19 cellular contexts compared by ENCODE assay signal in the genomic region with DNA sequence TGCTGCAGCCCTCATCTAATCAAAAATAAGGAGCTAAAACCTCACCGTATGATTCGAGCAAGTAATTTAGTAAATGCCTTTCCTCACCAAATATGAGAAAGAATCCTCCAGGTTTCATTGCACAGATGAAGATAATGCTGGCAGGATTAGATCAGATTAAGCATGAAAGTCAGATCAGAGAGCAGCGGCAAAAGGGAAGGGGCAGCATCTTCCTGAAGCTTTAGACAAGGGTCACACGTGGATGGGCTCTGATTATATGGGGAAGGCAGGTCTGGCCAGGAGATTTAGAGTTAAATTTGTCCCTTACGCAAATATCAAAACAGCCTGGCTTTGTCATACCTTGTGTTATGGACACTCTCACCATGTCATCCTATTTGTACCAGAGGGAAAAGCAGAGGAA.
DNase-seq lines count a peak whose midpoint lies in the region; ATAC-seq, FAIRE-seq and TF ChIP-seq lines count a peak whose summit lies in the region.
"Had no signal": no experiment of that assay in that cellular context is flagged by ENCODE, and none has a peak within 500 bp of the region (broad histone marks: within the 10 kb centered on the region; RNA-seq: fewer than 3 reads in every experiment).

No MANE protein-coding gene starts in this region.

- H3K27ac ChIP-seq in HUES64 (ENCODE audit: low read depth, low read length) (0 out of 2 replicates have a peak overlapping the region, but pooled peaks have one; percentile 18), neuronal stem cell (replicated peaks; ENCODE audit: low read length) (no peak overlapping the region), smooth muscle cell (ENCODE audit: low read depth) (no peak overlapping the region)
- H3K27ac ChIP-seq: BLaER1 treated with 17β-estradiol and CSF1 and Interleukin-3, amounts not matched to agents 10 nM and 100 nM; SJCRH30 had no signal

- H3K9me3 ChIP-seq in HUES64 (ENCODE audit: insufficient read depth, low read depth, low read length) (no peaks in the 10 kb centered on the region), neuronal stem cell (replicated peaks in 1 of 2; ENCODE audit: control insufficient read depth in 2 of 2, insufficient read depth in 1 of 2, low read depth in 1 of 2, low read length in 2 of 2) (no peaks in the 10 kb centered on the region), smooth muscle cell (replicated peaks; ENCODE audit: low read depth) (no peaks in the 10 kb centered on the region)
- H3K9me3 ChIP-seq: BLaER1 treated with 17β-estradiol and CSF1 and Interleukin-3, amounts not matched to agents 10 nM and 100 nM; Caco-2; SJCRH30 had no signal

- H3K36me3 ChIP-seq in HUES64 (ENCODE audit: insufficient read depth, low read length) (no peaks in the 10 kb centered on the region), neuronal stem cell (replicated peaks in 1 of 2; ENCODE audit: control insufficient read depth in 2 of 2, insufficient read depth in 2 of 2, low read length in 2 of 2) (no peaks in the 10 kb centered on the region), smooth muscle cell (ENCODE audit: low read depth) (no peaks in the 10 kb centered on the region)
- H3K36me3 ChIP-seq: SJCRH30 had no signal

- no peak overlapping the region for H3K27ac Mint-ChIP-seq in activated CD8-positive, alpha-beta memory T cell treated with anti-CD3 and anti-CD28 coated beads, Interleukin-2, amount 10 ng/mL, durations not matched to agents 7 days and 5 days
- H3K27ac Mint-ChIP-seq: CD4-positive, alpha-beta memory T cell had no signal

- no peak overlapping the region for H4K91ac ChIP-seq in neuronal stem cell (ENCODE audit: low read depth, low read length, poor library complexity)

- no peak overlapping the region for H3K4me2 ChIP-seq in neuronal stem cell (ENCODE audit: insufficient read depth, low read length, poor library complexity, severe bottlenecking)
- no peak overlapping the region for H3K4me2 ChIP-seq in smooth muscle cell

- no peak overlapping the region for H2BK12ac ChIP-seq in neuronal stem cell (ENCODE audit: low read length)

- H3K27me3 ChIP-seq in HUES64 (ENCODE audit: insufficient read depth, low read length) (no peaks in the 10 kb centered on the region), neuronal stem cell (ENCODE audit: control insufficient read depth in 3 of 3, insufficient read depth in 3 of 3, low read depth in 1 of 3, low read length in 3 of 3) (no peaks in the 10 kb centered on the region), smooth muscle cell (ENCODE audit: low read depth) (no peaks in the 10 kb centered on the region)
- H3K27me3 ChIP-seq: BLaER1 treated with 17β-estradiol and CSF1 and Interleukin-3, amounts not matched to agents 10 nM and 100 nM; SJCRH30 had no signal

- TF ChIP-seq CTCF in D721Med (IDR thresholded peaks at IDR 0.05; ENCODE audit: insufficient read depth, missing control alignments) (no peak), smooth muscle cell (IDR thresholded peaks at IDR 0.05; ENCODE audit: borderline replicate concordance, insufficient read depth, poor library complexity, severe bottlenecking) (no peak)

- no peaks in the 10 kb centered on the region for H3F3A ChIP-seq in smooth muscle cell (ENCODE audit: low read depth)

- H3K23ac ChIP-seq in neuronal stem cell (ENCODE audit: low read depth, low read length, poor library complexity) = no peak overlapping the region

- H3K14ac ChIP-seq in neuronal stem cell (ENCODE audit: low read length) = no peak overlapping the region

- no peaks in the 10 kb centered on the region for H3K27me3 Mint-ChIP-seq in activated CD8-positive, alpha-beta memory T cell treated with anti-CD3 and anti-CD28 coated beads, Interleukin-2, amount 10 ng/mL, durations not matched to agents 7 days and 5 days
- H3K27me3 Mint-ChIP-seq: CD4-positive, alpha-beta memory T cell had no signal

- no peak overlapping the region for H2BK120ac ChIP-seq in neuronal stem cell (ENCODE audit: low read depth, low read length)

- no peak overlapping the region for H3K18ac ChIP-seq in neuronal stem cell (ENCODE audit: low read length)

- H4K20me1 ChIP-seq in smooth muscle cell (ENCODE audit: low read depth) = no peaks in the 10 kb centered on the region
- H4K20me1 ChIP-seq: BLaER1 treated with 17β-estradiol and CSF1 and Interleukin-3, amounts not matched to agents 10 nM and 100 nM had no signal

- FAIRE-seq in D721Med (lab: Jason Lieb, UNC) = peak; percentile 84
- FAIRE-seq: G401.6, GM18507, RCC 7860 had no signal

- WGBS in HUES64 = 85% methylated on average over 5 of the region's 5 CpGs
- no CpG with 5 or more reads among the region's 5 CpGs for WGBS in neuronal stem cell (ENCODE audit: extremely low coverage in 2 of 2, insufficient read length in 2 of 2, insufficient replicate concordance in 1 of 2), 2 donors
- 83% methylated on average over 5 of the region's 5 CpGs for WGBS in smooth muscle cell (ENCODE audit: low lambda C conversion rate)

- ATAC-seq in activated CD8-positive, alpha-beta memory T cell treated with anti-CD3 and anti-CD28 coated beads, Interleukin-2, amount 10 ng/mL, durations not matched to agents 7 days and 5 days = no peak

- DNase-seq in D721Med (ENCODE audit: insufficient read length, low spot score) (peak; percentile 24), SK-N-DZ (ENCODE audit: low spot score) (peak; percentile 38), neuronal stem cell (ENCODE audit: low spot score) (no peak), cerebellum (ENCODE audit: low spot score) (no peak), smooth muscle cell (lab: John Stamatoyannopoulos, UW; ENCODE audit: unreplicated experiment) (no peak)
- no peak for DNase-seq in activated CD8-positive, alpha-beta memory T cell treated with anti-CD3 and anti-CD28 coated beads, Interleukin-2, amount 10 ng/mL, durations not matched to agents 7 days and 5 days
- DNase-seq: Caco-2; CD4-positive, alpha-beta memory T cell; Karpas-422; MV-4-11; NCI-H1105 treated with DMSO at 0.1 percent for 48 hours; NCI-H2029 treated with DMSO at 0.1 percent for 48 hours; OCI-M1; SJCRH30 had no signal

- H3K79me1 ChIP-seq in neuronal stem cell (ENCODE audit: low read depth, low read length) = no peaks in the 10 kb centered on the region

- H3K9ac ChIP-seq in HUES64 (ENCODE audit: low read depth, low read length) (0 out of 2 replicates have a peak overlapping the region, but pooled peaks have one; percentile 11), neuronal stem cell (ENCODE audit: low read depth, low read length, poor library complexity) (no peak overlapping the region), smooth muscle cell (ENCODE audit: low read depth) (no peak overlapping the region)
- H3K9ac ChIP-seq: BLaER1 treated with 17β-estradiol and CSF1 and Interleukin-3, amounts not matched to agents 10 nM and 100 nM had no signal

- H2AFZ ChIP-seq in neuronal stem cell (ENCODE audit: low read length) (peak overlapping the region; percentile 54), smooth muscle cell (ENCODE audit: low read depth) (no peak overlapping the region)

- H3K4me3 ChIP-seq in HUES64 (ENCODE audit: low read length) = no peak overlapping the region
- no peak overlapping the region for H3K4me3 ChIP-seq in neuronal stem cell (ENCODE audit: low read length in 2 of 2)
- no peak overlapping the region for H3K4me3 ChIP-seq in smooth muscle cell
- H3K4me3 ChIP-seq: BLaER1 treated with 17β-estradiol and CSF1 and Interleukin-3, amounts not matched to agents 10 nM and 100 nM; SJCRH30 had no signal

- no peaks in the 10 kb centered on the region for H3K79me2 ChIP-seq in smooth muscle cell (ENCODE audit: low read depth)

- CTCF ChIA-PET in activated CD8-positive, alpha-beta memory T cell treated with anti-CD3 and anti-CD28 coated beads, Interleukin-2, amount 10 ng/mL, durations not matched to agents 7 days and 5 days (lab: Charles Lee) = no interaction called here

- H2AK5ac ChIP-seq in neuronal stem cell (ENCODE audit: low read depth, low read length) = no peak overlapping the region

- H3K4me1 Mint-ChIP-seq in activated CD8-positive, alpha-beta memory T cell treated with anti-CD3 and anti-CD28 coated beads, Interleukin-2, amount 10 ng/mL, durations not matched to agents 7 days and 5 days = no peaks in the 10 kb centered on the region
- H3K4me1 Mint-ChIP-seq: CD4-positive, alpha-beta memory T cell had no signal

- no peak overlapping the region for H3K4ac ChIP-seq in neuronal stem cell (ENCODE audit: low read length)

- H3K4me1 ChIP-seq in HUES64 (ENCODE audit: insufficient read depth, low read length) (peaks cover 33% of the 10 kb centered on the region), neuronal stem cell (ENCODE audit: control insufficient read depth in 2 of 2, insufficient read depth in 1 of 2, low read depth in 1 of 2, low read length in 2 of 2) (peaks cover 16 to 29% of the 10 kb centered on the region in 2 donors), smooth muscle cell (ENCODE audit: low read depth) (peaks cover 28% of the 10 kb centered on the region)
- H3K4me1 ChIP-seq: Caco-2 had no signal

- H3K9me3 Mint-ChIP-seq in activated CD8-positive, alpha-beta memory T cell treated with anti-CD3 and anti-CD28 coated beads, Interleukin-2, amount 10 ng/mL, durations not matched to agents 7 days and 5 days (ENCODE audit: low read depth) = no peaks in the 10 kb centered on the region
- H3K9me3 Mint-ChIP-seq: CD4-positive, alpha-beta memory T cell had no signal

- H3K36me3 Mint-ChIP-seq in activated CD8-positive, alpha-beta memory T cell treated with anti-CD3 and anti-CD28 coated beads, Interleukin-2, amount 10 ng/mL, durations not matched to agents 7 days and 5 days = no peaks in the 10 kb centered on the region

- H3K4me3 Mint-ChIP-seq in activated CD8-positive, alpha-beta memory T cell treated with anti-CD3 and anti-CD28 coated beads, Interleukin-2, amount 10 ng/mL, durations not matched to agents 7 days and 5 days = no peak overlapping the region
- H3K4me3 Mint-ChIP-seq: CD4-positive, alpha-beta memory T cell had no signal

- H4K8ac ChIP-seq in neuronal stem cell (ENCODE audit: low read depth, low read length) = no peak overlapping the region

- H2BK5ac ChIP-seq in neuronal stem cell (ENCODE audit: low read length) = no peak overlapping the region

- no peak overlapping the region for H2BK15ac ChIP-seq in neuronal stem cell (ENCODE audit: low read length)

Comparison
In these comparisons a context has a peak if more than half of its experiments do, and no peak if none do; other contexts are left out.
1. DNase-seq: peak in D721Med (single experiment) and SK-N-DZ (single experiment); none in neuronal stem cell (single experiment), activated CD8-positive, alpha-beta memory T cell treated with anti-CD3 and anti-CD28 coated beads, Interleukin-2, amount 10 ng/mL, durations not matched to agents 7 days and 5 days (single experiment), cerebellum (single experiment) and smooth muscle cell (single experiment).